15 cellular contexts compared by ENCODE assay signal in the genomic region with DNA sequence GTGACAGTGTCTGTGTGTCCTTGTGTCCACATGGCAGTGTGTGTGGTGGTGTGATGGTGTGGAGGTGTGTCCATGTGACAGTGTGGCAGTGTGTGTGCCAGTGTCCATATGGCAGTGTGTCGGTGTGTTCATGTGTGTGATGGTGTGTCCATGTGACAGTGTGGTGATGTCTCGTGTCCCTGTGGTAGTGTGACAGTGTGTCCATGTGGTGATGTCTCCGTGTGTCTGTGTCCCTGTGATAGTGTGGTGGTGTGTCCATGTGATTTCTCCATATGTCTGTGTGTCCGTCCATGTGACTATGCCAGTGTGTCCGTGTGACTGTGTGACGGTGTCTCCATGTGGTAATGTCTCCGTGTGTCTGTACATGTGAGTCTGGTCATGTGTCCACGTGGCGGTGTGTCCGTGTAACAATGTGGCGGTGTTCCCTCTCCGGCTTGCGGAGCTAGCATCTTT. TPM values are rescaled to one million over a fixed set of nuclear protein-coding genes. Genes with fewer than 3 reads are reported as not detected.
DNase-seq lines count a peak whose midpoint lies in the region; ATAC-seq, FAIRE-seq and TF ChIP-seq lines count a peak whose summit lies in the region.
"Not testable (repeated sequence)": the region's sequence is repeated elsewhere in the genome, so short reads cannot be mapped to it uniquely, and the experiment has no call there.
"Had no signal": no experiment of that assay in that cellular context is flagged by ENCODE, and none has a peak within 500 bp of the region (broad histone marks: within the 10 kb centered on the region; RNA-seq: fewer than 3 reads in every experiment).

No MANE protein-coding gene starts in this region.

- H3K27ac ChIP-seq in HepG2 (ENCODE audit: extremely low read length, insufficient read depth, low read length); naive thymus-derived CD4-positive, alpha-beta T cell (ENCODE audit: low read depth, low read length): not testable (repeated sequence)

- in situ Hi-C loops in HepG2 (cut with HindIII; ENCODE audit: extremely low pct_ligation_motif_present, low pct_unique_long_range_greater_than_20kb), result not testable (repeated sequence)

- H3K27me3 ChIP-seq in HepG2 (ENCODE audit: control insufficient read depth in 1 of 2, insufficient read depth in 2 of 2, low read length in 2 of 2); naive thymus-derived CD4-positive, alpha-beta T cell (ENCODE audit: control insufficient read depth in 2 of 2, insufficient read depth in 2 of 2, low read length in 2 of 2): not testable (repeated sequence)

- CTCF ChIA-PET in HepG2 (lab: Yijun Ruan, JAX; ENCODE audit: low intra/inter-chr PET ratio, low total read pairs); naive thymus-derived CD4-positive, alpha-beta T cell (lab: Charles Lee): not testable (repeated sequence)

- H3K4me1 Mint-ChIP-seq in chondrocyte (ENCODE audit: low read depth); naive thymus-derived CD4-positive, alpha-beta T cell; stimulated activated naive CD8-positive, alpha-beta T cell treated with anti-CD3 and anti-CD28 coated beads, Interleukin-15, amount 100 ng/mL, for 72 hours: not testable (repeated sequence)

- 43% methylated on average over 10 of the region's 13 CpGs for WGBS in HepG2 (ENCODE audit: low lambda C conversion rate)

- intact Hi-C loops in cardiac septum (cut with DNase I); HepG2 (cut with micrococcal nuclease; ENCODE audit: unreplicated experiment); naive thymus-derived CD4-positive, alpha-beta T cell (cut with micrococcal nuclease): not testable (repeated sequence)

- not testable (repeated sequence) for H3K36me3 ChIP-seq in HepG2 (replicated peaks in 1 of 2; ENCODE audit: control insufficient read depth in 1 of 2, insufficient read depth in 2 of 2, low read length in 2 of 2); naive thymus-derived CD4-positive, alpha-beta T cell (ENCODE audit: control insufficient read depth in 2 of 3, insufficient read depth in 3 of 3, low read length in 3 of 3)

- not testable (repeated sequence) for H3K27me3 Mint-ChIP-seq in chondrocyte (ENCODE audit: low read depth); naive thymus-derived CD4-positive, alpha-beta T cell; stimulated activated naive CD8-positive, alpha-beta T cell treated with anti-CD3 and anti-CD28 coated beads, Interleukin-15, amount 100 ng/mL, for 72 hours

- not testable (repeated sequence) for TF ChIP-seq EP300 in HepG2 (IDR thresholded peaks at IDR 0.05; ENCODE audit: low read depth in 2 of 2, low read length in 2 of 2); HepG2 (CRISPR knock-in tag; IDR thresholded peaks at IDR 0.05; ENCODE audit: borderline replicate concordance)

- not testable (repeated sequence) for TF ChIP-seq CTCF in chondrocyte (IDR thresholded peaks at IDR 0.05); HepG2 (CRISPR knock-in tag; IDR thresholded peaks at IDR 0.05)

- TF ChIP-seq RAD21 in HepG2 (CRISPR knock-in tag; IDR thresholded peaks at IDR 0.05), result not testable (repeated sequence)

- H3K4me3 ChIP-seq in HepG2 (replicated peaks in 1 of 3; ENCODE audit: insufficient read depth in 1 of 3, low read depth in 2 of 3, low read length in 3 of 3); naive thymus-derived CD4-positive, alpha-beta T cell (ENCODE audit: low read length): not testable (repeated sequence)

- not testable (repeated sequence) for H3K4me2 ChIP-seq in HepG2 (ENCODE audit: low read depth, low read length)

- H3K4me1 ChIP-seq in HepG2 (ENCODE audit: insufficient read depth, low read length); naive thymus-derived CD4-positive, alpha-beta T cell (ENCODE audit: control insufficient read depth in 2 of 2, insufficient read depth in 2 of 2, low read length in 2 of 2): not testable (repeated sequence)

- peaks cover 12% of the 10 kb centered on the region for H3K9me3 Mint-ChIP-seq in chondrocyte (ENCODE audit: low read depth)
- H3K9me3 Mint-ChIP-seq in naive thymus-derived CD4-positive, alpha-beta T cell; stimulated activated naive CD8-positive, alpha-beta T cell treated with anti-CD3 and anti-CD28 coated beads, Interleukin-15, amount 100 ng/mL, for 72 hours: not testable (repeated sequence)

- POLR2A ChIA-PET in HepG2 (lab: Yijun Ruan, JAX); naive thymus-derived CD4-positive, alpha-beta T cell (lab: Charles Lee): not testable (repeated sequence)

- H3K9me3 ChIP-seq in HepG2 (ENCODE audit: low read length); naive thymus-derived CD4-positive, alpha-beta T cell (ENCODE audit: control insufficient read depth in 2 of 3, low read length in 3 of 3): not testable (repeated sequence)

- H2AFZ ChIP-seq in HepG2 (ENCODE audit: low read length), result not testable (repeated sequence)

- DNase-seq in NCI-H226 (peak; percentile 1), chondrocyte (ENCODE audit: low spot score) (peak; percentile 83), cardiac septum (ENCODE audit: low spot score) (peak; percentile 70)
- peak; percentile 51 for DNase-seq in activated CD8-positive, alpha-beta memory T cell treated with anti-CD3 and anti-CD28 coated beads, Interleukin-2, amount 50 U/mL, for 48 hours
- not testable (repeated sequence) for DNase-seq in HepG2 (ENCODE audit: low spot score); naive thymus-derived CD4-positive, alpha-beta T cell; stimulated activated naive CD8-positive, alpha-beta T cell treated with anti-CD3 and anti-CD28 coated beads, Interleukin-15, amount 100 ng/mL, for 72 hours

- H3K4me3 Mint-ChIP-seq in chondrocyte (ENCODE audit: unreplicated experiment); naive thymus-derived CD4-positive, alpha-beta T cell; stimulated activated naive CD8-positive, alpha-beta T cell treated with anti-CD3 and anti-CD28 coated beads, Interleukin-15, amount 100 ng/mL, for 72 hours: not testable (repeated sequence)

- not testable (repeated sequence) for H4K20me1 ChIP-seq in HepG2 (ENCODE audit: insufficient read depth, low read length)

- not testable (repeated sequence) for H3K79me2 ChIP-seq in HepG2 (ENCODE audit: insufficient read depth, low read length)

- H3K9ac ChIP-seq in HepG2 (ENCODE audit: insufficient read depth, low read depth, low read length), result not testable (repeated sequence)

- not testable (repeated sequence) for ATAC-seq in HepG2
- peak; percentile 26 for ATAC-seq in naive thymus-derived CD4-positive, alpha-beta T cell
- peak; percentile 33 for ATAC-seq in stimulated activated naive CD8-positive, alpha-beta T cell treated with anti-CD3 and anti-CD28 coated beads, Interleukin-15, amount 100 ng/mL, for 72 hours

- not testable (repeated sequence) for TF ChIP-seq POLR2A in HepG2 (IDR thresholded peaks at IDR 0.05; ENCODE audit: insufficient read depth in 1 of 2, low read depth in 2 of 2, low read length in 2 of 2)

- BruUV-seq in HepG2 (replicated peaks; lab: Mats Ljungman, UMichigan), result not testable (repeated sequence)

- not testable (repeated sequence) for FAIRE-seq in HepG2 (lab: Jason Lieb, UNC)

- not testable (repeated sequence) for H3K27ac Mint-ChIP-seq in chondrocyte (ENCODE audit: unreplicated experiment); naive thymus-derived CD4-positive, alpha-beta T cell; stimulated activated naive CD8-positive, alpha-beta T cell treated with anti-CD3 and anti-CD28 coated beads, Interleukin-15, amount 100 ng/mL, for 72 hours

- H3K36me3 Mint-ChIP-seq in chondrocyte (ENCODE audit: low read depth); naive thymus-derived CD4-positive, alpha-beta T cell: not testable (repeated sequence)

RNA-seq across cellular contexts. Expression of a gene that starts 59.7 kb away (rescaled TPM):
- total RNA-seq in chondrocyte (not detected in 3 replicates), cardiac septum (not detected), HepG2 (2016; rRNA removed; fragmentation: Illumina TruSeq; extraction: Trizol) (not detected in 2 replicates)
- total RNA-seq in HepG2 (2016; cell fraction: cytosol; rRNA removed; fragmentation: Illumina TruSeq; extraction: Trizol; ENCODE audit: low read depth), result not detected in 2 replicates
- not detected in 2 replicates for total RNA-seq in HepG2 (2016; cell fraction: insoluble cytoplasmic fraction; rRNA removed; fragmentation: Illumina TruSeq; extraction: Trizol)
- not detected in 2 replicates for total RNA-seq in HepG2 (2016; cell fraction: membrane; rRNA removed; fragmentation: Illumina TruSeq; extraction: Trizol)
- total RNA-seq in HepG2 (2016; cell fraction: nucleus; rRNA removed; fragmentation: Illumina TruSeq; extraction: Trizol), result not detected in 2 replicates
- polyA plus RNA-seq in HepG2 (2011; rRNA removed), result not detected in 2 replicates
- not detected in 2 replicates for polyA plus RNA-seq in HepG2 (2011; cell fraction: cytosol; rRNA removed)
- not detected in 2 replicates for polyA plus RNA-seq in HepG2 (2011; cell fraction: nucleus; rRNA removed)
- polyA plus RNA-seq in HepG2 (2012), result not detected in 2 replicates
- not detected in 2 replicates for polyA plus RNA-seq in HepG2 (2016; cell fraction: cytosol; fragmentation: Illumina TruSeq; extraction: Trizol; ENCODE audit: low read depth)
- polyA plus RNA-seq in HepG2 (2016; cell fraction: insoluble cytoplasmic fraction; fragmentation: Illumina TruSeq; extraction: Trizol; ENCODE audit: low read depth), result not detected in 2 replicates
- not detected in 2 replicates for polyA plus RNA-seq in HepG2 (2016; cell fraction: membrane; fragmentation: Illumina TruSeq; extraction: Trizol; ENCODE audit: low read depth)
- not detected in 2 replicates for polyA plus RNA-seq in HepG2 (2016; cell fraction: nucleus; fragmentation: Illumina TruSeq; extraction: Trizol; ENCODE audit: insufficient read depth, low read depth)
- polyA minus RNA-seq in HepG2 (2011; rRNA and poly(A)+ RNA removed; ENCODE audit: low replicate concordance), result not detected in 2 replicates
- not detected in 2 replicates for polyA minus RNA-seq in HepG2 (2011; cell fraction: cytosol; rRNA and poly(A)+ RNA removed)
- not detected in 2 replicates for polyA minus RNA-seq in HepG2 (2011; cell fraction: nucleus; rRNA and poly(A)+ RNA removed)
- total RNA-seq in naive thymus-derived CD4-positive, alpha-beta T cell, result not detected
- polyA plus RNA-seq in naive thymus-derived CD4-positive, alpha-beta T cell, result not detected
- total RNA-seq: CD8-positive, alpha-beta T cell; GM23248; H7; HT-29 had no signal
- polyA plus RNA-seq: A549, AG04450, BJ, CD14-positive monocyte, GM23248 had no signal
